In genomic region chr13:58907347-58907746, GRCh38 we compare ENCODE assay signal across 20 cellular contexts.
"Had no signal": no experiment of that assay in that cellular context is flagged by ENCODE, and none has a peak within 500 bp of the region (broad histone marks: within the 10 kb centered on the region; RNA-seq: fewer than 3 reads in every experiment).

No MANE protein-coding gene starts in this region.

- H3K27me3 ChIP-seq: body of pancreas, esophagus muscularis mucosa, suprapubic skin, upper lobe of right lung had no signal

- H3K27me3 Mint-ChIP-seq: naive thymus-derived CD8-positive, alpha-beta T cell had no signal

- H3K27ac ChIP-seq: body of pancreas, dorsolateral prefrontal cortex, esophagus muscularis mucosa, prostate gland, suprapubic skin, upper lobe of right lung had no signal

- H3K9me3 ChIP-seq: body of pancreas, esophagus muscularis mucosa, prostate gland, suprapubic skin, upper lobe of right lung had no signal

- H3K4me3 ChIP-seq: body of pancreas, dorsolateral prefrontal cortex, esophagus muscularis mucosa, mucosa of descending colon, prostate gland, suprapubic skin, upper lobe of right lung had no signal

- ATAC-seq: body of pancreas; left lobe of liver; mucosa of descending colon; naive thymus-derived CD8-positive, alpha-beta T cell; sciatic nerve had no signal

- H3K4me3 Mint-ChIP-seq: activated naive CD4-positive, alpha-beta T cell treated with anti-CD3 and anti-CD28 coated beads for 36 hours; naive thymus-derived CD8-positive, alpha-beta T cell had no signal

- DNase-seq: activated CD4-positive, alpha-beta T cell treated with anti-CD3 and anti-CD28 coated beads for 48 hours; activated CD8-positive, alpha-beta memory T cell treated with anti-CD3 and anti-CD28 coated beads for 24 hours; activated naive CD4-positive, alpha-beta T cell treated with anti-CD3 and anti-CD28 coated beads for 36 hours; body of pancreas; foreskin fibroblast; head of caudate nucleus; mammary epithelial cell; mucosa of descending colon; naive thymus-derived CD8-positive, alpha-beta T cell; nucleus accumbens; stimulated activated CD4-positive, alpha-beta T cell treated with anti-CD3 and anti-CD28 coated beads, Interleukin-2, amount 100 ng/mL, for 24 hours; stimulated activated naive CD4-positive, alpha-beta T cell; T-helper 1 cell; upper lobe of right lung had no signal

- H3K4me1 ChIP-seq: body of pancreas, esophagus muscularis mucosa, prostate gland, suprapubic skin, upper lobe of right lung had no signal

- H3K36me3 Mint-ChIP-seq: naive thymus-derived CD8-positive, alpha-beta T cell had no signal

- H3K36me3 ChIP-seq: esophagus muscularis mucosa, prostate gland, suprapubic skin, upper lobe of right lung had no signal

- H3K27ac Mint-ChIP-seq: activated naive CD4-positive, alpha-beta T cell treated with anti-CD3 and anti-CD28 coated beads for 36 hours; naive thymus-derived CD8-positive, alpha-beta T cell had no signal
